Comparison of ENCODE assay signal across 20 cellular contexts in genomic region chr5:98432378-98432777, GRCh38.
"Had no signal": no experiment of that assay in that cellular context is flagged by ENCODE, and none has a peak within 500 bp of the region (broad histone marks: within the 10 kb centered on the region; RNA-seq: fewer than 3 reads in every experiment).

No MANE protein-coding gene starts in this region.

- H3K27ac ChIP-seq: body of pancreas, cardiac muscle cell, lower lobe of right lung, upper lobe of left lung had no signal

- H3K27me3 ChIP-seq: body of pancreas, cardiac muscle cell, upper lobe of left lung had no signal

- H3K9me3 ChIP-seq: body of pancreas, lower lobe of right lung had no signal

- DNase-seq: activated CD4-positive, alpha-beta T cell treated with anti-CD3 and anti-CD28 coated beads for 4 hours; activated CD4-positive, alpha-beta T cell treated with anti-CD3 and anti-CD28 coated beads, Interleukin-2, amount 50 U/mL, for 48 hours; activated CD4-positive, CD25-positive, alpha-beta regulatory T cell; activated naive CD4-positive, alpha-beta T cell treated with anti-CD3 and anti-CD28 coated beads for 36 hours; activated naive CD8-positive, alpha-beta T cell treated with anti-CD3 and anti-CD28 coated beads, Interleukin-2, amount 10 ng/mL, durations not matched to agents 7 days and 5 days; activated T-cell treated with anti-CD3 and anti-CD28 coated beads, Interleukin-2, amount 50 U/mL, for 48 hours; body of pancreas; cortex of kidney; foreskin fibroblast; immature natural killer cell; lower lobe of right lung; naive thymus-derived CD4-positive, alpha-beta T cell; small intestine; stimulated activated CD4-positive, alpha-beta T cell treated with anti-CD3 and anti-CD28 coated beads, Interleukin-2, amount 100 ng/mL, for 24 hours; stimulated activated CD8-positive, alpha-beta memory T cell treated with anti-CD3 and anti-CD28 coated beads, Interleukin-4, amount 100 ng/mL, for 48 hours; stimulated activated naive B cell treated with anti-CD40 and anti-IgM and Interleukin-4, amounts not matched to agents 10 μg/mL and 1 μg/mL and 100 μg/mL, for 72 hours; T-helper 17 cell; upper lobe of left lung had no signal

- ATAC-seq: body of pancreas; left lobe of liver; lower lobe of right lung; naive thymus-derived CD4-positive, alpha-beta T cell; stimulated activated naive B cell treated with anti-CD40 and anti-IgM and Interleukin-4, amounts not matched to agents 10 μg/mL and 1 μg/mL and 100 μg/mL, for 72 hours; T-helper 17 cell had no signal

- H3K4me3 ChIP-seq: body of pancreas, cardiac muscle cell, lower lobe of right lung, upper lobe of left lung had no signal

- H3K36me3 ChIP-seq: cardiac muscle cell, lower lobe of right lung, upper lobe of left lung had no signal

- H3K4me1 ChIP-seq: body of pancreas had no signal
